Comparison of ENCODE assay signal across 15 cellular contexts in genomic region chr3:67610458-67610857, GRCh38. TPM values are rescaled to one million over a fixed set of nuclear protein-coding genes. Genes with fewer than 3 reads are reported as not detected.
A peak's percentile ranks its signal among the peaks of the same experiment; 100 is the strongest.
DNase-seq lines count a peak whose midpoint lies in the region; ATAC-seq, FAIRE-seq and TF ChIP-seq lines count a peak whose summit lies in the region.
"Had no signal": no experiment of that assay in that cellular context is flagged by ENCODE, and none has a peak within 500 bp of the region (broad histone marks: within the 10 kb centered on the region; RNA-seq: fewer than 3 reads in every experiment).

No MANE protein-coding gene starts in this region.

- peaks cover 1% of the 10 kb centered on the region for H3K36me3 ChIP-seq in bronchial epithelial cell (ENCODE audit: control insufficient read depth, insufficient read depth, low read length)
- peaks cover 8% of the 10 kb centered on the region for H3K36me3 ChIP-seq in smooth muscle cell (ENCODE audit: low read depth)

- no peaks in the 10 kb centered on the region for H4K20me1 ChIP-seq in smooth muscle cell (ENCODE audit: low read depth)
- H4K20me1 ChIP-seq: BLaER1 had no signal

- intact Hi-C loops in CD4-positive, alpha-beta T cell (cut with DNase I, micrococcal nuclease) = no loop called here

- no peak overlapping the region for H3K27ac ChIP-seq in CD4-positive, alpha-beta T cell (ENCODE audit: low read depth, low read length)
- H3K27ac ChIP-seq in smooth muscle cell (ENCODE audit: low read depth) = no peak overlapping the region
- H3K27ac ChIP-seq: BLaER1 had no signal

- POLR2A ChIA-PET in CD4-positive, alpha-beta T cell (lab: Charles Lee) = interaction anchor here (1.3 kb wide), 1 partner anchor 8 kb away, joined by 3 read pairs; no protein-coding TSS in a partner anchor

- DNase-seq in CD4-positive, alpha-beta T cell = no peak
- DNase-seq in HT-29 (ENCODE audit: low spot score) (peak; percentile 7), bronchial epithelial cell (ENCODE audit: low read depth) (peak; percentile 73), kidney tubule cell (ENCODE audit: low spot score) (peak; percentile 75), smooth muscle cell (lab: John Stamatoyannopoulos, UW; ENCODE audit: unreplicated experiment) (no peak), NCI-H187 (lab: John Stamatoyannopoulos, UW) (no peak), SHP77 (lab: John Stamatoyannopoulos, UW) (no peak)
- DNase-seq: activated CD4-positive, alpha-beta T cell treated with anti-CD3 and anti-CD28 coated beads, Interleukin-2, amount 10 ng/mL, durations not matched to agents 7 days and 5 days; activated gamma-delta T cell treated with Interleukin-2 at 50 U/mL for 16 hours; H7; islet precursor cell; NCI-H510A; stimulated activated naive CD4-positive, alpha-beta T cell had no signal

- no peaks in the 10 kb centered on the region for H3K9me3 ChIP-seq in CD4-positive, alpha-beta T cell (ENCODE audit: control insufficient read depth, low read length)
- no peaks in the 10 kb centered on the region for H3K9me3 ChIP-seq in smooth muscle cell (replicated peaks; ENCODE audit: low read depth)
- H3K9me3 ChIP-seq: BLaER1 had no signal

- H3K9me3 Mint-ChIP-seq in CD4-positive, alpha-beta T cell = no peaks in the 10 kb centered on the region

- 96% methylated on average over 1 of the region's 1 CpG for WGBS in smooth muscle cell (ENCODE audit: low lambda C conversion rate)

- H3K36me3 Mint-ChIP-seq in CD4-positive, alpha-beta T cell (ENCODE audit: low read depth) = peaks cover 93% of the 10 kb centered on the region

- no peak for ATAC-seq in CD4-positive, alpha-beta T cell (ENCODE audit: poor library complexity)
- ATAC-seq in GM21367 (IDR thresholded peaks at IDR 0.05; ENCODE audit: unreplicated experiment) = no peak

- no peaks in the 10 kb centered on the region for H3K27me3 Mint-ChIP-seq in CD4-positive, alpha-beta T cell
- H3K27me3 Mint-ChIP-seq: activated CD4-positive, alpha-beta T cell treated with anti-CD3 and anti-CD28 coated beads, Interleukin-2, amount 10 ng/mL, durations not matched to agents 7 days and 5 days had no signal

- TF ChIP-seq CTCF in CD4-positive, alpha-beta T cell (IDR thresholded peaks at IDR 0.05) = no peak
- TF ChIP-seq CTCF in bronchial epithelial cell (IDR thresholded peaks at IDR 0.05; ENCODE audit: insufficient read depth, low read length, severe bottlenecking) (no peak), smooth muscle cell (IDR thresholded peaks at IDR 0.05; ENCODE audit: borderline replicate concordance, insufficient read depth, poor library complexity, severe bottlenecking) (no peak)

- H3K4me3 ChIP-seq in bronchial epithelial cell (ENCODE audit: low read depth, low read length) = no peak overlapping the region
- no peak overlapping the region for H3K4me3 ChIP-seq in smooth muscle cell
- H3K4me3 ChIP-seq: BLaER1 had no signal

- no peaks in the 10 kb centered on the region for H3K79me2 ChIP-seq in smooth muscle cell (ENCODE audit: low read depth)

- peaks cover 56% of the 10 kb centered on the region for H3K4me1 Mint-ChIP-seq in CD4-positive, alpha-beta T cell (ENCODE audit: low read depth)

- no peak for FAIRE-seq in bronchial epithelial cell (lab: Jason Lieb, UNC)

- H3K27ac Mint-ChIP-seq in CD4-positive, alpha-beta T cell = peak overlapping the region; percentile 39
- H3K27ac Mint-ChIP-seq: activated CD4-positive, alpha-beta T cell treated with anti-CD3 and anti-CD28 coated beads, Interleukin-2, amount 10 ng/mL, durations not matched to agents 7 days and 5 days had no signal

- H3K27me3 ChIP-seq in CD4-positive, alpha-beta T cell (ENCODE audit: control insufficient read depth, insufficient read depth, low read length) = no peaks in the 10 kb centered on the region
- H3K27me3 ChIP-seq in bronchial epithelial cell (ENCODE audit: control insufficient read depth, insufficient read depth, low read length) = no peaks in the 10 kb centered on the region
- H3K27me3 ChIP-seq in smooth muscle cell (ENCODE audit: low read depth) = no peaks in the 10 kb centered on the region
- H3K27me3 ChIP-seq: BLaER1 had no signal

- no peak overlapping the region for H2AFZ ChIP-seq in smooth muscle cell (ENCODE audit: low read depth)

- H3K4me1 ChIP-seq in smooth muscle cell (ENCODE audit: low read depth) = no peaks in the 10 kb centered on the region
- H3K4me1 ChIP-seq: BLaER1 had no signal

- H3F3A ChIP-seq in smooth muscle cell (ENCODE audit: low read depth) = no peaks in the 10 kb centered on the region

- CTCF ChIA-PET in CD4-positive, alpha-beta T cell (lab: Charles Lee) = no interaction called here

- no peak overlapping the region for H3K9ac ChIP-seq in smooth muscle cell (ENCODE audit: low read depth)
- H3K9ac ChIP-seq: BLaER1 had no signal

- H3K4me3 Mint-ChIP-seq in CD4-positive, alpha-beta T cell = no peak overlapping the region
- H3K4me3 Mint-ChIP-seq: activated CD4-positive, alpha-beta T cell treated with anti-CD3 and anti-CD28 coated beads, Interleukin-2, amount 10 ng/mL, durations not matched to agents 7 days and 5 days had no signal

- H3K4me2 ChIP-seq in smooth muscle cell = no peak overlapping the region
- H3K4me2 ChIP-seq: BLaER1 had no signal

RNA-seq across cellular contexts. Expression of gene SUCLG2, which starts 44.0 kb away (rescaled TPM):
- 10 to 100 TPM; 51.7 to 52.4 TPM for total RNA-seq in CD4-positive, alpha-beta T cell
- total RNA-seq in HT-29 (2014; rRNA removed; shearing (Covaris generic)) = 12.8 and 13.9 TPM in 2 replicates
- total RNA-seq in bronchial epithelial cell = 42.1 and 47.1 TPM in 2 replicates
- total RNA-seq in smooth muscle cell = 45.4 and 59.1 TPM in 2 replicates
- 34.6 and 40.3 TPM in 2 replicates for polyA plus RNA-seq in smooth muscle cell

Comparison
In these comparisons a context has a peak if more than half of its experiments do, and no peak if none do; other contexts are left out.
1. DNase-seq: peak in HT-29 (single experiment), bronchial epithelial cell (single experiment) and kidney tubule cell (single experiment); none in CD4-positive, alpha-beta T cell (0 of 10), smooth muscle cell (single experiment), NCI-H187 (0 of 2) and SHP77 (0 of 2).